In genomic region chr9:129610473-129611301, GRCh38 we compare ENCODE assay signal across 8 cellular contexts. TPM values are rescaled to one million over a fixed set of nuclear protein-coding genes. Genes with fewer than 3 reads are reported as not detected.
DNase-seq lines count a peak whose midpoint lies in the region; ATAC-seq and TF ChIP-seq lines count a peak whose summit lies in the region.

No MANE protein-coding gene starts in this region.

- H3K27ac Mint-ChIP-seq in Caco-2 (ENCODE audit: unreplicated experiment), result peak overlapping the region; percentile 59

- H3K9me3 Mint-ChIP-seq in Caco-2 (ENCODE audit: unreplicated experiment), result no peaks in the 10 kb centered on the region

- H3K27ac ChIP-seq in right lobe of liver, result peak overlapping the region; percentile 69 to 94 (median 83)

- peaks cover 9% of the 10 kb centered on the region for H3K4me1 Mint-ChIP-seq in Caco-2 (ENCODE audit: low read depth, unreplicated experiment)

- no peaks in the 10 kb centered on the region for H3K27me3 Mint-ChIP-seq in Caco-2 (ENCODE audit: insufficient read depth, unreplicated experiment)

- H3K4me3 ChIP-seq in Caco-2 (ENCODE audit: low read depth, low read length) (peak overlapping the region; percentile 67), HAP-1 (peak overlapping the region; percentile 33), right lobe of liver (peak overlapping the region; percentile 49 to 59 (median 52))

- intact Hi-C loops in Caco-2 (cut with micrococcal nuclease; ENCODE audit: unreplicated experiment), result loop anchor here (1.0 to 10.0 kb wide), 3 partner anchors 14 to 472 kb away; partner anchors contain the start of gene IER5L
- intact Hi-C loops in right lobe of liver (cut with DNase I), result loop anchor here in 1 of 2 donors (10.0 kb wide), 1 partner anchor 456 kb away; no protein-coding TSS in a partner anchor

- in situ Hi-C loops in HAP-1 (cut with MboI; ENCODE audit: low sequenced_read_pairs), result loop anchor here (5.0 to 10.0 kb wide), 2 partner anchors 436 to 478 kb away; partner anchors contain the start of gene IER5L

- ATAC-seq in right lobe of liver, result peak; percentile 37 to 71 (median 68)

- 0% methylated on average over 14 of the region's 66 CpGs for WGBS in right lobe of liver (ENCODE audit: insufficient coverage, low coverage, low lambda C conversion rate, missing lambda C conversion rate)

- H3K27me3 ChIP-seq in Caco-2 (replicated peaks; ENCODE audit: control insufficient read depth, insufficient read depth, low read length) (no peaks in the 10 kb centered on the region), HAP-1 (ENCODE audit: low read depth) (no peaks in the 10 kb centered on the region), right lobe of liver (no peaks in the 10 kb centered on the region)

- peaks cover 5% of the 10 kb centered on the region for H3K36me3 Mint-ChIP-seq in Caco-2 (ENCODE audit: insufficient read depth, unreplicated experiment)

- H3K36me3 ChIP-seq in Caco-2 (ENCODE audit: control insufficient read depth, insufficient read depth, low read length) (no peaks in the 10 kb centered on the region), HAP-1 (replicated peaks) (no peaks in the 10 kb centered on the region), right lobe of liver (no peaks in the 10 kb centered on the region)

- TF ChIP-seq POLR2A in right lobe of liver (IDR thresholded peaks at IDR 0.05), result peak; percentile 30

- POLR2A ChIA-PET in Caco-2 (lab: Charles Lee), result interaction anchor here (0.7 kb wide), 1 partner anchor 479 kb away, joined by 3 read pairs; no protein-coding TSS in a partner anchor

- BruUV-seq in Caco-2 (replicated peaks; lab: Mats Ljungman, UMichigan), result no TSS peak

- TF ChIP-seq CTCF in Caco-2 (IDR thresholded peaks at IDR 0.05; ENCODE audit: insufficient read depth in 1 of 2, low read depth in 1 of 2, low read length in 1 of 2, severe bottlenecking in 1 of 2, unreplicated experiment in 1 of 2) (peak; percentile 85 to 98), right lobe of liver (IDR thresholded peaks at IDR 0.05) (peak; percentile 87 to 100 (median 92))

- DNase-seq in Caco-2 (peak; percentile 81 to 85), HAP-1 (ENCODE audit: low spot score in 2 of 2) (peak; percentile 66 to 90), NCI-H345 treated with DMSO at 0.1 percent for 48 hours (lab: John Stamatoyannopoulos, UW; ENCODE audit: unreplicated experiment) (peak; percentile 18), dermis blood vessel endothelial cell (peak; percentile 79), right lobe of liver (peak; percentile 79 to 83 (median 80)), GF-D8 (lab: John Stamatoyannopoulos, UW) (no peak)
- peak; percentile 81 to 83 for DNase-seq in activated CD4-positive, alpha-beta T cell treated with anti-CD3 and anti-CD28 coated beads, Interleukin-2, amount 50 U/mL, for 48 hours
- peak; percentile 65 to 69 for DNase-seq in stimulated activated CD4-positive, alpha-beta T cell treated with anti-CD3 and anti-CD28 coated beads, Interleukin-4, amount 100 ng/mL, for 48 hours (ENCODE audit: low read depth in 2 of 2)

- H3K4me1 ChIP-seq in Caco-2 (peaks cover 19% of the 10 kb centered on the region; the same call in 1 of the 2 replicates), HAP-1 (peaks cover 9% of the 10 kb centered on the region), right lobe of liver (peaks cover 0 to 29% (median 10%) of the 10 kb centered on the region in 4 donors)

- CTCF ChIA-PET in Caco-2 (lab: Charles Lee), result interaction anchor here (0.8 to 1.8 kb wide), 8 partner anchors 13 to 479 kb away, joined by 3 to 12 read pairs (median 4); partner anchors contain the start of genes IER5L and NTMT1

- peak overlapping the region; percentile 78 for H3K4me3 Mint-ChIP-seq in Caco-2 (ENCODE audit: unreplicated experiment)

- H3K9me3 ChIP-seq in Caco-2 (no peaks in the 10 kb centered on the region), HAP-1 (no peaks in the 10 kb centered on the region), right lobe of liver (no peaks in the 10 kb centered on the region)

RNA-seq across cellular contexts. Expression of gene C9orf50, which starts 10.2 kb away (rescaled TPM):
- total RNA-seq in Caco-2 (2022), result not detected in 2 replicates
- total RNA-seq in dermis blood vessel endothelial cell, result not detected in 2 replicates
- not detected for total RNA-seq in right lobe of liver

RNA-seq across cellular contexts. Expression of gene NTMT1, which starts 15.3 kb away (rescaled TPM):
- total RNA-seq in Caco-2 (2022) (44.1 and 51.6 TPM in 2 replicates), dermis blood vessel endothelial cell (15.7 and 20.1 TPM in 2 replicates), right lobe of liver (10 to 100 TPM; 15.6 to 28.3 (median 20.7) TPM)

RNA-seq across cellular contexts. Expression of gene ASB6, which starts 31.3 kb away (rescaled TPM):
- total RNA-seq in Caco-2 (2022) (17.4 and 18.1 TPM in 2 replicates), dermis blood vessel endothelial cell (17.9 and 21.5 TPM in 2 replicates), right lobe of liver (1 to 10 TPM; 4.5 to 9.5 (median 5.4) TPM)

RNA-seq across cellular contexts. Expression of gene PRRX2, which starts 54.8 kb away (rescaled TPM):
- total RNA-seq in Caco-2 (2022) (not detected in 2 replicates), dermis blood vessel endothelial cell (0.56 and 1.2 TPM in 2 replicates), right lobe of liver (not detected)
